In the genomic region with DNA sequence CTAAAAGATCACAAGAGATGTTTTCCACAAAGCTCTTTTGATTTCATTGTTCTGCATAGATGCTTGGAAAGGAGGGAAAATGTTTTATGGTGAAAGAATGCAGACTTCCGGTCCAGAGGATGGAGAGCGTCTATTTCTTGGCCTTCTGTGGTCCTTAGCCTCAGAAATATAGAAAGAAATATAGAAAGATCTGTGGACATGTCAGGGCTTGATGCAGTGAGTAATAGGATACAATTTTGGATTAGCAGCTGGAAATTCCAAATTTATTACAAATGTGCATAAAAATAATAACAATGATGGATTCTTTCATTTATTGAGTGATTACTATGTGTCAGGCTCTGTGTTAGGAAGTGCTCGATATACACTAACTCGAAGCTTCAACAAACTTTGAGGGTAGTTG, we compare ENCODE assay signal across 25 cellular contexts.
"Had no signal": no experiment of that assay in that cellular context is flagged by ENCODE, and none has a peak within 500 bp of the region (broad histone marks: within the 10 kb centered on the region; RNA-seq: fewer than 3 reads in every experiment).

No MANE protein-coding gene starts in this region.

- H3K27ac ChIP-seq: left lung, lower lobe of right lung, pancreas, prostate gland, skin epidermis, suprapubic skin, thoracic aorta, tibial nerve, uterus had no signal

- H3K9me3 ChIP-seq: lower lobe of right lung, mucosa of descending colon, pancreas, prostate gland, suprapubic skin, thoracic aorta, tibial nerve, uterus had no signal

- FAIRE-seq: kidney, pancreas had no signal

- H3K36me3 ChIP-seq: left lung, lower lobe of right lung, pancreas, prostate gland, suprapubic skin, thoracic aorta, tibial nerve, uterus had no signal

- ATAC-seq: left colon; left lung; lower lobe of right lung; mucosa of descending colon; naive thymus-derived CD4-positive, alpha-beta T cell; natural killer cell treated with Interleukin-12 subunit alpha and Interleukin-12 subunit beta and Interleukin-15 and Interleukin-18, amount 100 ng/mL, for 72 hours; pancreas; right cardiac atrium; sciatic nerve had no signal

- DNase-seq: hippocampal formation; kidney; left colon; left lung; lower lobe of right lung; midbrain; mucosa of descending colon; naive thymus-derived CD4-positive, alpha-beta T cell; pancreas; posterior cingulate gyrus; retina; right cardiac atrium; stimulated activated CD4-positive, alpha-beta T cell treated with anti-CD3 and anti-CD28 coated beads, Interleukin-12 subunit alpha, Interleukin-12 subunit beta, amount 100 ng/mL, for 4 hours; stimulated activated CD4-positive, alpha-beta T cell treated with anti-CD3 and anti-CD28 coated beads, Interleukin-15, amount 100 ng/mL, for 24 hours; stimulated activated CD4-positive, alpha-beta T cell treated with anti-CD3 and anti-CD28 coated beads, Interleukin-2, amount 100 ng/mL, for 24 hours; stimulated activated CD4-positive, alpha-beta T cell treated with anti-CD3 and anti-CD28 coated beads, Interleukin-4, amount 100 ng/mL, for 1 hour; stimulated activated naive CD4-positive, alpha-beta T cell; uterus had no signal

- H3K4me1 ChIP-seq: left lung, lower lobe of right lung, pancreas, prostate gland, suprapubic skin, tibial nerve, uterus had no signal

- H3K4me3 ChIP-seq: left lung, lower lobe of right lung, mucosa of descending colon, pancreas, prostate gland, skin epidermis, suprapubic skin, thoracic aorta, tibial nerve, uterus had no signal

- H3K27me3 ChIP-seq: left lung, pancreas, suprapubic skin, tibial nerve, uterus had no signal
